ENCODE assay signal across 1 cellular context in the genomic region with DNA sequence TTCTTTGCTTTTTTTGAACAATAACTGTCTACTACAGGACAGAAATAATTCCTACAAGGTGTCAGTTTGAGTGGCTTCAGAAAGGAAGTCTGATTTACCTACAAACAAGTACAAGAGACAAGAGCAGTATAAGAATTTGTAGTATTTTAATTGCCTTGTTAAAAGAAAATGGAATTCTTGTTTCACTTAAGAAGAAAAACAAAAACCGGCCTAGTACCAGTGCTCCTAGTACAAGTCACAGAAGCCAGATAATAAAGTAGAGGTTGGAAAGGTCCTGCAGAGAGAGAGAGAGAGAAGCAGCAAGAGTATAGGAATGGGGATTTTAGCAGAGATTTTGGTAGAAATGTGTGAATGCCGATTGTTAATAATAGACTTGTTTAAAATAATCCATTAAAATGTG.
TF ChIP-seq lines count a peak whose summit lies in the region.

No MANE protein-coding gene starts in this region.

TF ChIP-seq in GM23338, 12 proteins besides CTCF, POLR2A, EP300 and RAD21 (continued from another document):
- TF ChIP-seq, protein P1, sequence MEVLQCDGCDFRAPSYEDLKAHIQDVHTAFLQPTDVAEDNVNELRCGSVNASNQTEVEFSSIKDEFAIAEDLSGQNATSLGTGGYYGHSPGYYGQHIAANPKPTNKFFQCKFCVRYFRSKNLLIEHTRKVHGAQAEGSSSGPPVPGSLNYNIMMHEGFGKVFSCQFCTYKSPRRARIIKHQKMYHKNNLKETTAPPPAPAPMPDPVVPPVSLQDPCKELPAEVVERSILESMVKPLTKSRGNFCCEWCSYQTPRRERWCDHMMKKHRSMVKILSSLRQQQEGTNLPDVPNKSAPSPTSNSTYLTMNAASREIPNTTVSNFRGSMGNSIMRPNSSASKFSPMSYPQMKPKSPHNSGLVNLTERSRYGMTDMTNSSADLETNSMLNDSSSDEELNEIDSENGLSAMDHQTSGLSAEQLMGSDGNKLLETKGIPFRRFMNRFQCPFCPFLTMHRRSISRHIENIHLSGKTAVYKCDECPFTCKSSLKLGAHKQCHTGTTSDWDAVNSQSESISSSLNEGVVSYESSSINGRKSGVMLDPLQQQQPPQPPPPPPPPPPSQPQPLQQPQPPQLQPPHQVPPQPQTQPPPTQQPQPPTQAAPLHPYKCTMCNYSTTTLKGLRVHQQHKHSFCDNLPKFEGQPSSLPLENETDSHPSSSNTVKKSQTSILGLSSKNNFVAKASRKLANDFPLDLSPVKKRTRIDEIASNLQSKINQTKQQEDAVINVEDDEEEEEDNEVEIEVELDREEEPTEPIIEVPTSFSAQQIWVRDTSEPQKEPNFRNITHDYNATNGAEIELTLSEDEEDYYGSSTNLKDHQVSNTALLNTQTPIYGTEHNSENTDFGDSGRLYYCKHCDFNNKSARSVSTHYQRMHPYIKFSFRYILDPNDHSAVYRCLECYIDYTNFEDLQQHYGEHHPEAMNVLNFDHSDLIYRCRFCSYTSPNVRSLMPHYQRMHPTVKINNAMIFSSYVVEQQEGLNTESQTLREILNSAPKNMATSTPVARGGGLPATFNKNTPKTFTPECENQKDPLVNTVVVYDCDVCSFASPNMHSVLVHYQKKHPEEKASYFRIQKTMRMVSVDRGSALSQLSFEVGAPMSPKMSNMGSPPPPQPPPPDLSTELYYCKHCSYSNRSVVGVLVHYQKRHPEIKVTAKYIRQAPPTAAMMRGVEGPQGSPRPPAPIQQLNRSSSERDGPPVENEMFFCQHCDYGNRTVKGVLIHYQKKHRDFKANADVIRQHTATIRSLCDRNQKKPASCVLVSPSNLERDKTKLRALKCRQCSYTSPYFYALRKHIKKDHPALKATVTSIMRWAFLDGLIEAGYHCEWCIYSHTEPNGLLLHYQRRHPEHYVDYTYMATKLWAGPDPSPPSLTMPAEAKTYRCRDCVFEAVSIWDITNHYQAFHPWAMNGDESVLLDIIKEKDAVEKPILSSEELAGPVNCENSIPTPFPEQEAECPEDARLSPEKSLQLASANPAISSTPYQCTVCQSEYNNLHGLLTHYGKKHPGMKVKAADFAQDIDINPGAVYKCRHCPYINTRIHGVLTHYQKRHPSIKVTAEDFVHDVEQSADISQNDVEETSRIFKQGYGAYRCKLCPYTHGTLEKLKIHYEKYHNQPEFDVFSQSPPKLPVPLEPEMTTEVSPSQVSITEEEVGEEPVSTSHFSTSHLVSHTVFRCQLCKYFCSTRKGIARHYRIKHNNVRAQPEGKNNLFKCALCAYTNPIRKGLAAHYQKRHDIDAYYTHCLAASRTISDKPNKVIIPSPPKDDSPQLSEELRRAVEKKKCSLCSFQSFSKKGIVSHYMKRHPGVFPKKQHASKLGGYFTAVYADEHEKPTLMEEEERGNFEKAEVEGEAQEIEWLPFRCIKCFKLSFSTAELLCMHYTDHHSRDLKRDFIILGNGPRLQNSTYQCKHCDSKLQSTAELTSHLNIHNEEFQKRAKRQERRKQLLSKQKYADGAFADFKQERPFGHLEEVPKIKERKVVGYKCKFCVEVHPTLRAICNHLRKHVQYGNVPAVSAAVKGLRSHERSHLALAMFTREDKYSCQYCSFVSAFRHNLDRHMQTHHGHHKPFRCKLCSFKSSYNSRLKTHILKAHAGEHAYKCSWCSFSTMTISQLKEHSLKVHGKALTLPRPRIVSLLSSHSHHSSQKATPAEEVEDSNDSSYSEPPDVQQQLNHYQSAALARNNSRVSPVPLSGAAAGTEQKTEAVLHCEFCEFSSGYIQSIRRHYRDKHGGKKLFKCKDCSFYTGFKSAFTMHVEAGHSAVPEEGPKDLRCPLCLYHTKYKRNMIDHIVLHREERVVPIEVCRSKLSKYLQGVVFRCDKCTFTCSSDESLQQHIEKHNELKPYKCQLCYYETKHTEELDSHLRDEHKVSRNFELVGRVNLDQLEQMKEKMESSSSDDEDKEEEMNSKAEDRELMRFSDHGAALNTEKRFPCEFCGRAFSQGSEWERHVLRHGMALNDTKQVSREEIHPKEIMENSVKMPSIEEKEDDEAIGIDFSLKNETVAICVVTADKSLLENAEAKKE (CRISPR knock-in tag; IDR thresholded peaks at IDR 0.05): no peak
- no peak for TF ChIP-seq ZNF331 (CRISPR knock-in tag; IDR thresholded peaks at IDR 0.05; ENCODE audit: low read depth)
- TF ChIP-seq, protein P2, sequence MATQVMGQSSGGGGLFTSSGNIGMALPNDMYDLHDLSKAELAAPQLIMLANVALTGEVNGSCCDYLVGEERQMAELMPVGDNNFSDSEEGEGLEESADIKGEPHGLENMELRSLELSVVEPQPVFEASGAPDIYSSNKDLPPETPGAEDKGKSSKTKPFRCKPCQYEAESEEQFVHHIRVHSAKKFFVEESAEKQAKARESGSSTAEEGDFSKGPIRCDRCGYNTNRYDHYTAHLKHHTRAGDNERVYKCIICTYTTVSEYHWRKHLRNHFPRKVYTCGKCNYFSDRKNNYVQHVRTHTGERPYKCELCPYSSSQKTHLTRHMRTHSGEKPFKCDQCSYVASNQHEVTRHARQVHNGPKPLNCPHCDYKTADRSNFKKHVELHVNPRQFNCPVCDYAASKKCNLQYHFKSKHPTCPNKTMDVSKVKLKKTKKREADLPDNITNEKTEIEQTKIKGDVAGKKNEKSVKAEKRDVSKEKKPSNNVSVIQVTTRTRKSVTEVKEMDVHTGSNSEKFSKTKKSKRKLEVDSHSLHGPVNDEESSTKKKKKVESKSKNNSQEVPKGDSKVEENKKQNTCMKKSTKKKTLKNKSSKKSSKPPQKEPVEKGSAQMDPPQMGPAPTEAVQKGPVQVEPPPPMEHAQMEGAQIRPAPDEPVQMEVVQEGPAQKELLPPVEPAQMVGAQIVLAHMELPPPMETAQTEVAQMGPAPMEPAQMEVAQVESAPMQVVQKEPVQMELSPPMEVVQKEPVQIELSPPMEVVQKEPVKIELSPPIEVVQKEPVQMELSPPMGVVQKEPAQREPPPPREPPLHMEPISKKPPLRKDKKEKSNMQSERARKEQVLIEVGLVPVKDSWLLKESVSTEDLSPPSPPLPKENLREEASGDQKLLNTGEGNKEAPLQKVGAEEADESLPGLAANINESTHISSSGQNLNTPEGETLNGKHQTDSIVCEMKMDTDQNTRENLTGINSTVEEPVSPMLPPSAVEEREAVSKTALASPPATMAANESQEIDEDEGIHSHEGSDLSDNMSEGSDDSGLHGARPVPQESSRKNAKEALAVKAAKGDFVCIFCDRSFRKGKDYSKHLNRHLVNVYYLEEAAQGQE (IDR thresholded peaks at IDR 0.05; ENCODE audit: unreplicated experiment): no peak
- no peak for TF ChIP-seq STAT1 (IDR thresholded peaks at IDR 0.05; ENCODE audit: unreplicated experiment)
- no peak for TF ChIP-seq ZNF114 (CRISPR knock-in tag; IDR thresholded peaks at IDR 0.05)
- no peak for TF ChIP-seq CREB1 (CRISPR knock-in tag; IDR thresholded peaks at IDR 0.05; ENCODE audit: low read depth)
- no peak for TF ChIP-seq JUNB (IDR thresholded peaks at IDR 0.05; ENCODE audit: unreplicated experiment)
- TF ChIP-seq POLR2AphosphoS5 (IDR thresholded peaks at IDR 0.05; ENCODE audit: low read depth): no peak
- no peak for TF ChIP-seq EZH2 (IDR thresholded peaks at IDR 0.05; ENCODE audit: low read depth, unreplicated experiment)
- TF ChIP-seq, protein P3, sequence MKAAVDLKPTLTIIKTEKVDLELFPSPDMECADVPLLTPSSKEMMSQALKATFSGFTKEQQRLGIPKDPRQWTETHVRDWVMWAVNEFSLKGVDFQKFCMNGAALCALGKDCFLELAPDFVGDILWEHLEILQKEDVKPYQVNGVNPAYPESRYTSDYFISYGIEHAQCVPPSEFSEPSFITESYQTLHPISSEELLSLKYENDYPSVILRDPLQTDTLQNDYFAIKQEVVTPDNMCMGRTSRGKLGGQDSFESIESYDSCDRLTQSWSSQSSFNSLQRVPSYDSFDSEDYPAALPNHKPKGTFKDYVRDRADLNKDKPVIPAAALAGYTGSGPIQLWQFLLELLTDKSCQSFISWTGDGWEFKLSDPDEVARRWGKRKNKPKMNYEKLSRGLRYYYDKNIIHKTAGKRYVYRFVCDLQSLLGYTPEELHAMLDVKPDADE (IDR thresholded peaks at IDR 0.05): no peak
- no peak for TF ChIP-seq EZH2phosphoT487 (IDR thresholded peaks at IDR 0.05; ENCODE audit: unreplicated experiment)
